ENCODE assay signal across 15 cellular contexts in the genomic region with DNA sequence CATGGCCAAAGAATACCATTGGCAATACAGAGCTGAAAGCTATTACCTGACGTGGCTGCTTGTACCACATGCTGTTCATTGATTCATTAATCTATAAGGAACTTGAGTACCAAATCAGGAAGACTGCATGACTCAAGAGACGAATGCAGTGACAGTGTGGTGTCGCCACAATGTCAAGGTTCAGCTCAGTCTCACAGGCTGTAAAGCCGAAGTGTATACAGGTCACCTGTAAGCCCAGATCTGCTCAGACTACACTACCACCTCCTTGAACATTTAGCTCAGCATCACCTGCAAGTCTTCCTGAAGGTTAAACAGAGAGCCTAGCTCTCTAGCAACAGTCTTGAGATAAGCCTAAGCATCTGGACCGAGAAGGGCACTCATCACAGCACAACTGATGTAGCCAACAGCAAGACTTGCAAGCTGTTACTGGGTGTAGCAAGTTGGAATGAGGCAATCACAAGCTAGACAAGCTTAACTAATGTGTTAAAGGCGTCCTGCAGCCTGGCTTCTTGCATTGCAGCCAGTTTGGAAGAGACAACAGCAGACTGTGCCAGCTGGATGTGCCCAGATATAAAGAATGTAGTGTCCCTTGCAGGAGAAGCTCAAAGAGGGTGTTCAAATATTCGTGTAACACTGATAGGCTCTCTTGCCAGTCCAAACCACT. TPM values are rescaled to one million over a fixed set of nuclear protein-coding genes. Genes with fewer than 3 reads are reported as not detected.
DNase-seq lines count a peak whose midpoint lies in the region; ATAC-seq and TF ChIP-seq lines count a peak whose summit lies in the region.
"Had no signal": no experiment of that assay in that cellular context is flagged by ENCODE, and none has a peak within 500 bp of the region (broad histone marks: within the 10 kb centered on the region; RNA-seq: fewer than 3 reads in every experiment).

No MANE protein-coding gene starts in this region.

- H3K27ac ChIP-seq in heart right ventricle (peak overlapping the region in 6 of 10 donors; percentile 7 to 70 (median 18)), psoas muscle (peak overlapping the region; percentile 59)
- H3K27ac ChIP-seq: colonic mucosa, epithelial cell of prostate, tibial nerve had no signal

- ATAC-seq in heart right ventricle, result peak; percentile 38 to 97 (median 95)
- peak; percentile 94 to 99 (median 98) for ATAC-seq in psoas muscle
- ATAC-seq in HG03442 (IDR thresholded peaks at IDR 0.05; ENCODE audit: unreplicated experiment), result no peak
- ATAC-seq: activated CD8-positive, alpha-beta T cell treated with anti-CD3 and anti-CD28 coated beads for 36 hours; left colon; naive thymus-derived CD8-positive, alpha-beta T cell had no signal

- WGBS in heart right ventricle, 2 donors, result 41 to 59% methylated on average over 7 of the region's 7 CpGs
- 33 to 44% (median 37%) methylated on average over 7 of the region's 7 CpGs for WGBS in psoas muscle, 3 donors

- no peak overlapping the region for H3K4me3 ChIP-seq in heart right ventricle
- H3K4me3 ChIP-seq in psoas muscle, result no peak overlapping the region
- H3K4me3 ChIP-seq: colonic mucosa, tibial nerve had no signal

- no peaks in the 10 kb centered on the region for H3K36me3 Mint-ChIP-seq in activated T-helper 1 cell treated with anti-CD3 and anti-CD28 coated beads, Interleukin-12 subunit alpha, Interleukin-12 subunit beta, Interleukin-2, Interleukin-4 antibody, amounts not matched to agents 30 ng/mL and 10 ng/mL and 1 ng/mL, durations not matched to agents 14 hours and 24 hours and 36 hours (ENCODE audit: low read depth)
- H3K36me3 Mint-ChIP-seq: naive thymus-derived CD8-positive, alpha-beta T cell had no signal

- intact Hi-C loops in heart right ventricle (cut with DNase I) (no loop called here), psoas muscle (cut with DNase I) (no loop called here)
- intact Hi-C loops in activated T-helper 1 cell treated with anti-CD3 and anti-CD28 coated beads, Interleukin-12 subunit alpha, Interleukin-12 subunit beta, Interleukin-2, Interleukin-4 antibody, amounts not matched to agents 30 ng/mL and 10 ng/mL and 1 ng/mL, durations not matched to agents 14 hours and 24 hours and 36 hours (cut with micrococcal nuclease), result no loop called here

- peaks cover 4% of the 10 kb centered on the region for H3K27me3 Mint-ChIP-seq in activated T-helper 1 cell treated with anti-CD3 and anti-CD28 coated beads, Interleukin-12 subunit alpha, Interleukin-12 subunit beta, Interleukin-2, Interleukin-4 antibody, amounts not matched to agents 30 ng/mL and 10 ng/mL and 1 ng/mL, durations not matched to agents 14 hours and 24 hours and 36 hours (ENCODE audit: insufficient read depth)
- H3K27me3 Mint-ChIP-seq: activated CD8-positive, alpha-beta T cell treated with anti-CD3 and anti-CD28 coated beads for 36 hours had no signal

- TF ChIP-seq CTCF in heart right ventricle (IDR thresholded peaks at IDR 0.05) (no peak), psoas muscle (IDR thresholded peaks at IDR 0.05) (no peak)

- H3K36me3 ChIP-seq in heart right ventricle (peaks cover 0 to 50% (median 0%) of the 10 kb centered on the region in 9 donors), psoas muscle (ENCODE audit: insufficient read depth in 1 of 2, low read depth in 1 of 2) (peaks cover 3 to 55% of the 10 kb centered on the region in 2 donors)
- H3K36me3 ChIP-seq: colonic mucosa had no signal

- peak; percentile 25 for DNase-seq in G401 (ENCODE audit: low spot score)
- peak; percentile 32 to 76 for DNase-seq in NCI-H524 (lab: John Stamatoyannopoulos, UW)
- DNase-seq in heart right ventricle, result peak; percentile 38 to 57
- peak; percentile 67 to 84 for DNase-seq in psoas muscle
- DNase-seq in activated T-helper 1 cell treated with anti-CD3 and anti-CD28 coated beads, Interleukin-12 subunit alpha, Interleukin-12 subunit beta, Interleukin-2, Interleukin-4 antibody, amounts not matched to agents 30 ng/mL and 10 ng/mL and 1 ng/mL, durations not matched to agents 14 hours and 24 hours and 36 hours (ENCODE audit: low spot score), result no peak
- no peak for DNase-seq in NCI-H187 (lab: John Stamatoyannopoulos, UW)
- no peak for DNase-seq in activated CD4-positive, alpha-beta T cell treated with anti-CD3 and anti-CD28 coated beads, Interleukin-2, amount 50 U/mL, for 1 hour
- DNase-seq: activated CD8-positive, alpha-beta T cell treated with anti-CD3 and anti-CD28 coated beads for 36 hours; colonic mucosa; left colon; naive thymus-derived CD8-positive, alpha-beta T cell; NCI-H2107 had no signal

- in situ Hi-C loops in G401 (cut with HindIII; ENCODE audit: low sequenced_read_pairs), result no loop called here

- H3K4me1 Mint-ChIP-seq in activated T-helper 1 cell treated with anti-CD3 and anti-CD28 coated beads, Interleukin-12 subunit alpha, Interleukin-12 subunit beta, Interleukin-2, Interleukin-4 antibody, amounts not matched to agents 30 ng/mL and 10 ng/mL and 1 ng/mL, durations not matched to agents 14 hours and 24 hours and 36 hours (ENCODE audit: low read depth), result no peaks in the 10 kb centered on the region
- H3K4me1 Mint-ChIP-seq: naive thymus-derived CD8-positive, alpha-beta T cell had no signal

- H3K27ac Mint-ChIP-seq in activated T-helper 1 cell treated with anti-CD3 and anti-CD28 coated beads, Interleukin-12 subunit alpha, Interleukin-12 subunit beta, Interleukin-2, Interleukin-4 antibody, amounts not matched to agents 30 ng/mL and 10 ng/mL and 1 ng/mL, durations not matched to agents 14 hours and 24 hours and 36 hours, result no peak overlapping the region
- H3K27ac Mint-ChIP-seq: activated CD8-positive, alpha-beta T cell treated with anti-CD3 and anti-CD28 coated beads for 36 hours; naive thymus-derived CD8-positive, alpha-beta T cell had no signal

- H3K27me3 ChIP-seq in heart right ventricle (no peaks in the 10 kb centered on the region), psoas muscle (ENCODE audit: insufficient read depth in 3 of 3, low read length in 2 of 3) (no peaks in the 10 kb centered on the region)
- H3K27me3 ChIP-seq: colonic mucosa, tibial nerve had no signal

- H3K4me1 ChIP-seq in heart right ventricle, result peaks cover 0 to 28% (median 19%) of the 10 kb centered on the region in 9 donors
- H3K4me1 ChIP-seq in psoas muscle, result peaks cover 42% of the 10 kb centered on the region
- H3K4me1 ChIP-seq: colonic mucosa had no signal

- H3K9me3 Mint-ChIP-seq in activated T-helper 1 cell treated with anti-CD3 and anti-CD28 coated beads, Interleukin-12 subunit alpha, Interleukin-12 subunit beta, Interleukin-2, Interleukin-4 antibody, amounts not matched to agents 30 ng/mL and 10 ng/mL and 1 ng/mL, durations not matched to agents 14 hours and 24 hours and 36 hours, result no peaks in the 10 kb centered on the region
- H3K9me3 Mint-ChIP-seq: activated CD8-positive, alpha-beta T cell treated with anti-CD3 and anti-CD28 coated beads for 36 hours had no signal

- H3K9me3 ChIP-seq in heart right ventricle, result no peaks in the 10 kb centered on the region
- H3K9me3 ChIP-seq in psoas muscle, result no peaks in the 10 kb centered on the region
- H3K9me3 ChIP-seq: colonic mucosa, tibial nerve had no signal

- H3K4me3 Mint-ChIP-seq in activated T-helper 1 cell treated with anti-CD3 and anti-CD28 coated beads, Interleukin-12 subunit alpha, Interleukin-12 subunit beta, Interleukin-2, Interleukin-4 antibody, amounts not matched to agents 30 ng/mL and 10 ng/mL and 1 ng/mL, durations not matched to agents 14 hours and 24 hours and 36 hours, result no peak overlapping the region
- H3K4me3 Mint-ChIP-seq: activated CD8-positive, alpha-beta T cell treated with anti-CD3 and anti-CD28 coated beads for 36 hours; naive thymus-derived CD8-positive, alpha-beta T cell had no signal

RNA-seq across cellular contexts. Expression of gene TMTC1, which starts 21.0 kb away (rescaled TPM):
- total RNA-seq in G401 (2014; rRNA removed; shearing (Covaris generic)), result not detected in 2 replicates
- total RNA-seq in heart right ventricle, result 10 to 100 TPM; 16.4 to 54.2 (median 23.9) TPM
- polyA plus RNA-seq in heart right ventricle, result 10 to 100 TPM in 1 of 2 donors, 1 to 10 TPM in 1; 9.6 to 16.3 TPM
- 10 to 100 TPM; 30.4 to 45.8 (median 39.5) TPM for total RNA-seq in psoas muscle
- polyA plus RNA-seq in psoas muscle, result 10 to 100 TPM; 15.8 to 29.8 (median 24.7) TPM
- total RNA-seq in activated T-helper 1 cell treated with anti-CD3 and anti-CD28 coated beads, Interleukin-12 subunit alpha, Interleukin-12 subunit beta, Interleukin-2, Interleukin-4 antibody, amounts not matched to agents 30 ng/mL and 10 ng/mL and 1 ng/mL, durations not matched to agents 14 hours and 24 hours and 36 hours, result 0.49 and 0.57 TPM in 2 replicates
- total RNA-seq: activated CD8-positive, alpha-beta T cell treated with anti-CD3 and anti-CD28 coated beads for 36 hours; naive thymus-derived CD8-positive, alpha-beta T cell had no signal
- polyA plus RNA-seq: naive thymus-derived CD8-positive, alpha-beta T cell had no signal

Comparison
In these comparisons a context has a peak if more than half of its experiments do, and no peak if none do; other contexts are left out.
1. DNase-seq: peak in G401 (single experiment), NCI-H524 (2 of 2), heart right ventricle (2 of 2) and psoas muscle (2 of 2); none in activated T-helper 1 cell treated with anti-CD3 and anti-CD28 coated beads, Interleukin-12 subunit alpha, Interleukin-12 subunit beta, Interleukin-2, Interleukin-4 antibody, amounts not matched to agents 30 ng/mL and 10 ng/mL and 1 ng/mL, durations not matched to agents 14 hours and 24 hours and 36 hours (single experiment), NCI-H187 (0 of 2) and activated CD4-positive, alpha-beta T cell treated with anti-CD3 and anti-CD28 coated beads, Interleukin-2, amount 50 U/mL, for 1 hour (single experiment).
2. RNA of gene TMTC1, which starts 21.0 kb away (total RNA-seq): 30.4 to 45.8 TPM in psoas muscle and 16.4 to 54.2 TPM in heart right ventricle; 0.49 to 0.57 TPM in activated T-helper 1 cell treated with anti-CD3 and anti-CD28 coated beads, Interleukin-12 subunit alpha, Interleukin-12 subunit beta, Interleukin-2, Interleukin-4 antibody, amounts not matched to agents 30 ng/mL and 10 ng/mL and 1 ng/mL, durations not matched to agents 14 hours and 24 hours and 36 hours and not detected in G401; every median in the first group is over 10 times any median in the second.